10 cellular contexts compared by ENCODE assay signal in genomic region chr5:59542841-59543825, GRCh38.
A peak's percentile ranks its signal among the peaks of the same experiment; 100 is the strongest.
DNase-seq lines count a peak whose midpoint lies in the region; ATAC-seq and TF ChIP-seq lines count a peak whose summit lies in the region.
"Had no signal": no experiment of that assay in that cellular context is flagged by ENCODE, and none has a peak within 500 bp of the region (broad histone marks: within the 10 kb centered on the region; RNA-seq: fewer than 3 reads in every experiment).

No MANE protein-coding gene starts in this region.

- peaks cover 20% of the 10 kb centered on the region for H3K4me1 ChIP-seq in BE2C

- H3K36me3 ChIP-seq in BE2C = no peaks in the 10 kb centered on the region

- H3K4me3 ChIP-seq in BE2C (ENCODE audit: low read depth, low read length) = no peak overlapping the region

- peak overlapping the region; percentile 82 to 98 (median 89) for H3K27ac Mint-ChIP-seq in nephron

- ATAC-seq in GM21360 (IDR thresholded peaks at IDR 0.05; ENCODE audit: unreplicated experiment) = no peak
- no peak for ATAC-seq in HG03159 (IDR thresholded peaks at IDR 0.05; ENCODE audit: unreplicated experiment)
- no peak for ATAC-seq in HG02798 (IDR thresholded peaks at IDR 0.05; ENCODE audit: poor library complexity, unreplicated experiment)
- ATAC-seq: stimulated activated naive CD8-positive, alpha-beta T cell treated with anti-CD3 and anti-CD28 coated beads, Interleukin-15, Interleukin-2, amounts not matched to agents 100 U/mL and 50 U/mL, for 24 hours had no signal

- DNase-seq in BE2C (peak; percentile 67), NCI-H446 treated with DMSO at 0.1 percent for 48 hours (lab: John Stamatoyannopoulos, UW) (peak; percentile 75), fibroblast of gingiva (ENCODE audit: low read depth) (peak; percentile 59)
- DNase-seq in effector CD4-positive, alpha-beta T cell = no peak
- DNase-seq: amniotic stem cell; stimulated activated naive CD8-positive, alpha-beta T cell treated with anti-CD3 and anti-CD28 coated beads, Interleukin-15, Interleukin-2, amounts not matched to agents 100 U/mL and 50 U/mL, for 24 hours had no signal

- H3K9me3 Mint-ChIP-seq in nephron = peaks cover 6% of the 10 kb centered on the region

- H3K27me3 ChIP-seq in BE2C = no peaks in the 10 kb centered on the region

- H3K9me3 ChIP-seq in BE2C = no peaks in the 10 kb centered on the region

- peak overlapping the region in 2 of 3 experiments; percentile 24 to 41 for H3K4me3 Mint-ChIP-seq in nephron

- H3K4me1 Mint-ChIP-seq in nephron = peaks cover 69% of the 10 kb centered on the region

- TF ChIP-seq CTCF in BE2C (IDR thresholded peaks at IDR 0.05; ENCODE audit: low read depth, low read length) (no peak), nephron (IDR thresholded peaks at IDR 0.05; ENCODE audit: unreplicated experiment in 3 of 3) (no peak)

- H3K27me3 Mint-ChIP-seq in nephron (ENCODE audit: low read depth) = no peaks in the 10 kb centered on the region

- H3K36me3 Mint-ChIP-seq in nephron (ENCODE audit: low read depth) = no peaks in the 10 kb centered on the region
